9 cellular contexts compared by ENCODE assay signal in genomic region chr12:106919910-106920544, GRCh38. TPM values are rescaled to one million over a fixed set of nuclear protein-coding genes. Genes with fewer than 3 reads are reported as not detected.
DNase-seq lines count a peak whose midpoint lies in the region; ATAC-seq and TF ChIP-seq lines count a peak whose summit lies in the region.
"Had no signal": no experiment of that assay in that cellular context is flagged by ENCODE, and none has a peak within 500 bp of the region (broad histone marks: within the 10 kb centered on the region; RNA-seq: fewer than 3 reads in every experiment).

No MANE protein-coding gene starts in this region.

- peaks cover 27% of the 10 kb centered on the region for H3K27me3 Mint-ChIP-seq in mesothelial cell of epicardium (ENCODE audit: low read depth)
- H3K27me3 Mint-ChIP-seq in activated CD8-positive, alpha-beta memory T cell treated with anti-CD3 and anti-CD28 coated beads, Interleukin-2, amount 10 ng/mL, durations not matched to agents 7 days and 5 days: peaks cover 31% of the 10 kb centered on the region

- H3K4me3 ChIP-seq in HEK293 (ENCODE audit: low read depth, low read length) (no peak overlapping the region), PC-9 (no peak overlapping the region), dorsolateral prefrontal cortex (no peak overlapping the region)

- H3K4me1 ChIP-seq in HEK293 (ENCODE audit: control insufficient read depth, insufficient read depth, low read length): no peaks in the 10 kb centered on the region
- H3K4me1 ChIP-seq in PC-9 (replicated peaks; ENCODE audit: insufficient read depth): no peaks in the 10 kb centered on the region

- no peaks in the 10 kb centered on the region for H3F3A ChIP-seq in PC-9 (ENCODE audit: insufficient read depth, low read depth)

- no peak overlapping the region for H3K27ac Mint-ChIP-seq in mesothelial cell of epicardium
- H3K27ac Mint-ChIP-seq in activated CD8-positive, alpha-beta memory T cell treated with anti-CD3 and anti-CD28 coated beads, Interleukin-2, amount 10 ng/mL, durations not matched to agents 7 days and 5 days: no peak overlapping the region

- ATAC-seq in activated CD8-positive, alpha-beta memory T cell treated with anti-CD3 and anti-CD28 coated beads, Interleukin-2, amount 10 ng/mL, durations not matched to agents 7 days and 5 days: no peak
- no peak for ATAC-seq in HG03571 (IDR thresholded peaks at IDR 0.05; ENCODE audit: unreplicated experiment)
- ATAC-seq: T-cell had no signal

- no peak overlapping the region for H3K4me3 Mint-ChIP-seq in mesothelial cell of epicardium
- H3K4me3 Mint-ChIP-seq in activated CD8-positive, alpha-beta memory T cell treated with anti-CD3 and anti-CD28 coated beads, Interleukin-2, amount 10 ng/mL, durations not matched to agents 7 days and 5 days: no peak overlapping the region
- H3K4me3 Mint-ChIP-seq: T-cell had no signal

- H3K4me2 ChIP-seq in PC-9: no peak overlapping the region

- TF ChIP-seq CTCF in HEK293 (tag by site-specific recombination; IDR thresholded peaks at IDR 0.05) (peak; percentile 44; the same call in 1 of the 2 replicates), PC-9 (conservative IDR thresholded peaks at IDR 0.05) (peak; percentile 90), dorsolateral prefrontal cortex (IDR thresholded peaks at IDR 0.05 in 54 of 56, conservative IDR thresholded peaks at IDR 0.05 in 2 of 56; ENCODE audit: low read depth in 1 of 56, partially characterized antibody in 56 of 56) (peak; percentile 71 to 98 (median 86)), mesothelial cell of epicardium (IDR thresholded peaks at IDR 0.05; ENCODE audit: unreplicated experiment) (peak; percentile 88)

- POLR2A ChIA-PET in HEK293 (lab: Yijun Ruan, JAX) (no interaction called here), PC-9 (lab: Charles Lee; ENCODE audit: unreplicated experiment) (no interaction called here)

- H3K36me3 Mint-ChIP-seq in mesothelial cell of epicardium: no peaks in the 10 kb centered on the region
- peaks cover 5% of the 10 kb centered on the region for H3K36me3 Mint-ChIP-seq in activated CD8-positive, alpha-beta memory T cell treated with anti-CD3 and anti-CD28 coated beads, Interleukin-2, amount 10 ng/mL, durations not matched to agents 7 days and 5 days

- H3K36me3 ChIP-seq in HEK293 (ENCODE audit: control insufficient read depth in 2 of 2, insufficient read depth in 1 of 2, low read length in 2 of 2) (no peaks in the 10 kb centered on the region), PC-9 (ENCODE audit: low read depth) (no peaks in the 10 kb centered on the region)

- DNase-seq in COLO829 (ENCODE audit: low spot score) (peak; percentile 74), PC-9 (peak in 1 of 2 experiments; percentile 49), dorsolateral prefrontal cortex (no peak), mesothelial cell of epicardium (ENCODE audit: low spot score in 2 of 2, unreplicated experiment in 2 of 2) (no peak), posterior vena cava (ENCODE audit: low spot score) (no peak)
- no peak for DNase-seq in activated CD8-positive, alpha-beta memory T cell treated with anti-CD3 and anti-CD28 coated beads, Interleukin-2, amount 10 ng/mL, durations not matched to agents 7 days and 5 days

- CTCF ChIA-PET in HEK293 (lab: Yijun Ruan, JAX): interaction anchor here (0.6 to 2.8 kb wide), 45 partner anchors 12 to 749 kb away, joined by 3 to 22 read pairs (median 4); partner anchors contain the start of genes POLR3B and TMEM263
- CTCF ChIA-PET in PC-9 (lab: Charles Lee): interaction anchor here (0.6 to 1.4 kb wide), 3 partner anchors 18 to 563 kb away, joined by 3 to 4 read pairs (median 3); no protein-coding TSS in a partner anchor
- CTCF ChIA-PET in activated CD8-positive, alpha-beta memory T cell treated with anti-CD3 and anti-CD28 coated beads, Interleukin-2, amount 10 ng/mL, durations not matched to agents 7 days and 5 days (lab: Charles Lee): interaction anchor here (0.8 to 4.0 kb wide), 15 partner anchors 13 to 692 kb away, joined by 3 to 20 read pairs (median 3); partner anchors contain the start of gene POLR3B

- no peak overlapping the region for H3K27ac ChIP-seq in HEK293 (ENCODE audit: extremely low read depth, low read depth, low read length)
- no peak overlapping the region for H3K27ac ChIP-seq in PC-9
- no peak overlapping the region for H3K27ac ChIP-seq in dorsolateral prefrontal cortex

- H3K9me3 ChIP-seq in HEK293 (ENCODE audit: control insufficient read depth, insufficient read depth, low read depth, low read length) (no peaks in the 10 kb centered on the region; the same call in 1 of the 2 replicates), PC-9 (ENCODE audit: insufficient read depth, low read depth) (no peaks in the 10 kb centered on the region)

- H4K20me1 ChIP-seq in PC-9 (ENCODE audit: insufficient read depth): no peaks in the 10 kb centered on the region

- no peaks in the 10 kb centered on the region for H3K79me2 ChIP-seq in PC-9 (ENCODE audit: low read depth)

- intact Hi-C loops in PC-9 (cut with micrococcal nuclease; ENCODE audit: unreplicated experiment) (loop anchor here (1.0 kb wide), 2 partner anchors 534 to 563 kb away; partner anchors contain the start of gene POLR3B), dorsolateral prefrontal cortex (cut with DNase I) (loop anchor here (2.0 to 10.0 kb wide), 3 partner anchors 533 to 695 kb away; no protein-coding TSS in a partner anchor), posterior vena cava (cut with DNase I) (loop anchor here (5.0 to 10.0 kb wide), 2 partner anchors 533 to 535 kb away; no protein-coding TSS in a partner anchor)

- BruUV-seq in PC-9 (replicated peaks; lab: Mats Ljungman, UMichigan): no TSS peak

- no peaks in the 10 kb centered on the region for H3K9me2 ChIP-seq in PC-9 (ENCODE audit: insufficient read depth)

- H3K9me3 Mint-ChIP-seq in mesothelial cell of epicardium: peaks cover 13% of the 10 kb centered on the region
- peaks cover 6% of the 10 kb centered on the region for H3K9me3 Mint-ChIP-seq in activated CD8-positive, alpha-beta memory T cell treated with anti-CD3 and anti-CD28 coated beads, Interleukin-2, amount 10 ng/mL, durations not matched to agents 7 days and 5 days (ENCODE audit: low read depth)

- H2AFZ ChIP-seq in PC-9: no peak overlapping the region

- H3K27me3 ChIP-seq in PC-9 (ENCODE audit: insufficient read depth, low read depth) (no peaks in the 10 kb centered on the region), dorsolateral prefrontal cortex (peaks cover 0 to 6% (median 0%) of the 10 kb centered on the region in 45 donors)

- H3K4me1 Mint-ChIP-seq in mesothelial cell of epicardium: no peaks in the 10 kb centered on the region
- peaks cover 8% of the 10 kb centered on the region for H3K4me1 Mint-ChIP-seq in activated CD8-positive, alpha-beta memory T cell treated with anti-CD3 and anti-CD28 coated beads, Interleukin-2, amount 10 ng/mL, durations not matched to agents 7 days and 5 days

TF ChIP-seq in HEK293, 187 proteins besides CTCF, POLR2A, EP300 and RAD21:
- TF ChIP-seq ZNF292 (tag by site-specific recombination; IDR thresholded peaks at IDR 0.05; ENCODE audit: borderline replicate concordance, low read depth): no peak
- TF ChIP-seq ZNF654 (tag by site-specific recombination; IDR thresholded peaks at IDR 0.05; ENCODE audit: low read depth): peak; percentile 55
- no peak for TF ChIP-seq ZNF677 (tag by site-specific recombination; IDR thresholded peaks at IDR 0.05)
- no peak for TF ChIP-seq REPIN1 (tag by site-specific recombination; IDR thresholded peaks at IDR 0.05; ENCODE audit: low read depth)
- no peak for TF ChIP-seq ZSCAN30 (tag by site-specific recombination; IDR thresholded peaks at IDR 0.05)
- TF ChIP-seq ZNF266 (tag by site-specific recombination; IDR thresholded peaks at IDR 0.05; ENCODE audit: low read depth): no peak
- no peak for TF ChIP-seq ZNF558 (tag by site-specific recombination; IDR thresholded peaks at IDR 0.05)
- TF ChIP-seq ZNF660 (tag by site-specific recombination; IDR thresholded peaks at IDR 0.05): 0 out of 2 replicates have a peak, but pooled peaks have one; percentile 41
- no peak for TF ChIP-seq ZFHX2 (tag by site-specific recombination; conservative IDR thresholded peaks at IDR 0.05)
- TF ChIP-seq SP2 (tag by site-specific recombination; IDR thresholded peaks at IDR 0.05): no peak
- TF ChIP-seq ZNF239 (tag by site-specific recombination; IDR thresholded peaks at IDR 0.05): no peak
- TF ChIP-seq YY1 (tag by site-specific recombination; IDR thresholded peaks at IDR 0.05): no peak
- TF ChIP-seq ZNF488 (tag by site-specific recombination; IDR thresholded peaks at IDR 0.05): no peak
- no peak for TF ChIP-seq ZNF830 (tag by site-specific recombination; IDR thresholded peaks at IDR 0.05; ENCODE audit: low read depth)
- TF ChIP-seq ZNF623 (tag by site-specific recombination; IDR thresholded peaks at IDR 0.05): no peak
- no peak for TF ChIP-seq ZNF529 (tag by site-specific recombination; IDR thresholded peaks at IDR 0.05; ENCODE audit: insufficient replicate concordance)

RNA-seq across cellular contexts. Expression of gene TMEM263, which starts 35.7 kb away (rescaled TPM):
- total RNA-seq in PC-9 (2021) (32.9 and 33.2 TPM in 2 replicates), dorsolateral prefrontal cortex (10 to 100 TPM; 16.7 to 37.0 (median 26.8) TPM), mesothelial cell of epicardium (73.0 to 76.2 TPM (median 76.1 TPM) in 3 replicates), posterior vena cava (10 to 100 TPM; 57.0 to 57.4 TPM)
- 10 to 100 TPM; 18.9 to 28.8 TPM for total RNA-seq in activated CD8-positive, alpha-beta memory T cell treated with anti-CD3 and anti-CD28 coated beads, Interleukin-2, amount 10 ng/mL, durations not matched to agents 7 days and 5 days
